1 cellular context compared by ENCODE assay signal in genomic region chr12:110048242-110049027, GRCh38.
TF ChIP-seq lines count a peak whose summit lies in the region.

Gene C12orf76, minus strand, starts transcription at chr12:110048522. Its CDS starts 27 bp downstream, at chr12:110048495.

TF ChIP-seq in WTC11, 78 proteins besides CTCF, POLR2A, EP300 and RAD21 (continued from another document):
- TF ChIP-seq AFF4 (CRISPR knock-in tag; IDR thresholded peaks at IDR 0.05; ENCODE audit: borderline replicate concordance): no peak
- no peak for TF ChIP-seq TP53 (CRISPR knock-in tag; IDR thresholded peaks at IDR 0.05)
- TF ChIP-seq GABPB1 (CRISPR knock-in tag; IDR thresholded peaks at IDR 0.05): peak; percentile 82
- no peak for TF ChIP-seq MXD4 (CRISPR knock-in tag; IDR thresholded peaks at IDR 0.05; ENCODE audit: borderline replicate concordance)
- peak; percentile 45; the same call in 1 of the 2 replicates for TF ChIP-seq FOXP1 (CRISPR knock-in tag; IDR thresholded peaks at IDR 0.05; ENCODE audit: borderline replicate concordance)
- TF ChIP-seq NR2C2 (CRISPR knock-in tag; IDR thresholded peaks at IDR 0.05): peak; percentile 78
- TF ChIP-seq RORB (CRISPR knock-in tag; IDR thresholded peaks at IDR 0.05): no peak
- no peak for TF ChIP-seq FOXJ3 (CRISPR knock-in tag; IDR thresholded peaks at IDR 0.05; ENCODE audit: borderline replicate concordance)
- TF ChIP-seq IRF2 (CRISPR knock-in tag; IDR thresholded peaks at IDR 0.05; ENCODE audit: borderline replicate concordance, low read depth): no peak
- peak; percentile 44; the same call in 1 of the 2 replicates for TF ChIP-seq ARID4B (CRISPR knock-in tag; IDR thresholded peaks at IDR 0.05; ENCODE audit: borderline replicate concordance)
- peak; percentile 69 for TF ChIP-seq SP1 (CRISPR knock-in tag; conservative IDR thresholded peaks at IDR 0.05)
- TF ChIP-seq MLX (CRISPR knock-in tag; IDR thresholded peaks at IDR 0.05): no peak
- no peak for TF ChIP-seq ZNF396 (CRISPR knock-in tag; IDR thresholded peaks at IDR 0.05; ENCODE audit: borderline replicate concordance)
- no peak for TF ChIP-seq CBFB (CRISPR knock-in tag; IDR thresholded peaks at IDR 0.05; ENCODE audit: low read depth)
- TF ChIP-seq PRRX2 (CRISPR knock-in tag; IDR thresholded peaks at IDR 0.05): no peak
- no peak for TF ChIP-seq E2F4 (CRISPR knock-in tag; IDR thresholded peaks at IDR 0.05; ENCODE audit: borderline replicate concordance, low read depth)
- no peak for TF ChIP-seq ZNF423 (CRISPR knock-in tag; IDR thresholded peaks at IDR 0.05)
- TF ChIP-seq EMX1 (CRISPR knock-in tag; IDR thresholded peaks at IDR 0.05): no peak
- TF ChIP-seq CDX4 (CRISPR knock-in tag; IDR thresholded peaks at IDR 0.05; ENCODE audit: borderline replicate concordance): no peak
- TF ChIP-seq CREM (CRISPR knock-in tag; IDR thresholded peaks at IDR 0.05): peak; percentile 46; the same call in 1 of the 2 replicates
- no peak; the same call in none of the 2 replicates for TF ChIP-seq ETV6 (CRISPR knock-in tag; IDR thresholded peaks at IDR 0.05)
- peak; percentile 85; the same call in 1 of the 2 replicates for TF ChIP-seq TEAD1 (CRISPR knock-in tag; IDR thresholded peaks at IDR 0.05)
- TF ChIP-seq NFE2L1 (CRISPR knock-in tag; IDR thresholded peaks at IDR 0.05): no peak
- TF ChIP-seq MAX (CRISPR knock-in tag; IDR thresholded peaks at IDR 0.05): peak; percentile 38; the same call in 1 of the 2 replicates
- TF ChIP-seq E2F5 (CRISPR knock-in tag; IDR thresholded peaks at IDR 0.05): 0 out of 2 replicates have a peak, but pooled peaks have one; percentile 41
- no peak for TF ChIP-seq ZNF425 (CRISPR knock-in tag; conservative IDR thresholded peaks at IDR 0.05)
- no peak for TF ChIP-seq ATF6 (CRISPR knock-in tag; IDR thresholded peaks at IDR 0.05)
